Comparison of ENCODE assay signal across 9 cellular contexts in genomic region chr9:113522858-113523257, GRCh38. TPM values are rescaled to one million over a fixed set of nuclear protein-coding genes. Genes with fewer than 3 reads are reported as not detected.
DNase-seq lines count a peak whose midpoint lies in the region; ATAC-seq and TF ChIP-seq lines count a peak whose summit lies in the region.
"Had no signal": no experiment of that assay in that cellular context is flagged by ENCODE, and none has a peak within 500 bp of the region (broad histone marks: within the 10 kb centered on the region; RNA-seq: fewer than 3 reads in every experiment).

No MANE protein-coding gene starts in this region.

- H3K27me3 ChIP-seq in KMS-11 (ENCODE audit: insufficient read depth, low read depth) (no peaks in the 10 kb centered on the region), heart left ventricle (no peaks in the 10 kb centered on the region), subcutaneous abdominal adipose tissue (ENCODE audit: control insufficient read depth in 5 of 5, insufficient read depth in 4 of 5, low read length in 5 of 5) (no peaks in the 10 kb centered on the region)

- WGBS in heart left ventricle, 4 donors, result 81 to 90% (median 83%) methylated on average over 2 to 8 of the region's 8 CpGs

- H2AFZ ChIP-seq in KMS-11 (ENCODE audit: low read depth), result peak overlapping the region; percentile 15; the same call in 1 of the 2 replicates

- no peak overlapping the region for H3K4me3 ChIP-seq in KMS-11 (IDR thresholded peaks at IDR 0.05; ENCODE audit: insufficient read depth, low read depth, low read length)
- H3K4me3 ChIP-seq in heart left ventricle, result peak overlapping the region in 1 of 12 donors; percentile 39
- peak overlapping the region in 1 of 5 donors; percentile 22 for H3K4me3 ChIP-seq in subcutaneous abdominal adipose tissue (ENCODE audit: low read depth in 1 of 5, low read length in 5 of 5)

- intact Hi-C loops in heart left ventricle (cut with DNase I), result loop anchor here in 3 of 10 donors (5.0 to 10.0 kb wide), 2 partner anchors 44 to 52 kb away; no protein-coding TSS in a partner anchor

- H3K4me1 ChIP-seq in KMS-11 (ENCODE audit: low read depth, poor library complexity, severe bottlenecking) (peaks cover 95% of the 10 kb centered on the region), heart left ventricle (peaks cover 23 to 98% (median 76%) of the 10 kb centered on the region in 12 donors), subcutaneous abdominal adipose tissue (ENCODE audit: control insufficient read depth in 5 of 5, insufficient read depth in 5 of 5, low read length in 5 of 5) (peaks cover 25 to 78% (median 41%) of the 10 kb centered on the region in 5 donors)

- no peak overlapping the region for H3K27ac Mint-ChIP-seq in T-helper 1 cell treated with Interleukin-12 subunit alpha and Interleukin-12 subunit beta and Interleukin-4 antibody, amounts not matched to agents 30 μg/mL and 1 μg/mL, for 36 hours

- H3K9me3 ChIP-seq in heart left ventricle (no peaks in the 10 kb centered on the region), subcutaneous abdominal adipose tissue (ENCODE audit: control insufficient read depth in 5 of 5, low read length in 5 of 5) (no peaks in the 10 kb centered on the region)

- peak overlapping the region; percentile 44 for H3K4me3 Mint-ChIP-seq in T-helper 1 cell treated with Interleukin-12 subunit alpha and Interleukin-12 subunit beta and Interleukin-4 antibody, amounts not matched to agents 30 μg/mL and 1 μg/mL, for 36 hours

- TF ChIP-seq CTCF in KMS-11 (conservative IDR thresholded peaks at IDR 0.05; ENCODE audit: low read depth, low read length) (no peak), heart left ventricle (IDR thresholded peaks at IDR 0.05) (no peak)

- no peak for TF ChIP-seq POLR2A in heart left ventricle (IDR thresholded peaks at IDR 0.05)

- H3K79me2 ChIP-seq in KMS-11 (ENCODE audit: insufficient read depth, low read depth), result peaks cover 42% of the 10 kb centered on the region; the same call in 1 of the 2 replicates

- H3K36me3 Mint-ChIP-seq in T-helper 1 cell treated with Interleukin-12 subunit alpha and Interleukin-12 subunit beta and Interleukin-4 antibody, amounts not matched to agents 30 μg/mL and 1 μg/mL, for 36 hours (ENCODE audit: low read depth), result peaks cover 20% of the 10 kb centered on the region

- peak overlapping the region; percentile 98 for H3K4me2 ChIP-seq in KMS-11

- H3K4me1 Mint-ChIP-seq in T-helper 1 cell treated with Interleukin-12 subunit alpha and Interleukin-12 subunit beta and Interleukin-4 antibody, amounts not matched to agents 30 μg/mL and 1 μg/mL, for 36 hours (ENCODE audit: low read depth), result peaks cover 63% of the 10 kb centered on the region

- peak overlapping the region; percentile 55 for H3K9ac ChIP-seq in KMS-11
- H3K9ac ChIP-seq in subcutaneous abdominal adipose tissue (ENCODE audit: low read length in 5 of 5), result peak overlapping the region in 1 of 5 donors; percentile 45

- no peaks in the 10 kb centered on the region for H3K9me3 Mint-ChIP-seq in T-helper 1 cell treated with Interleukin-12 subunit alpha and Interleukin-12 subunit beta and Interleukin-4 antibody, amounts not matched to agents 30 μg/mL and 1 μg/mL, for 36 hours

- DNase-seq in T-helper 1 cell (no peak), heart left ventricle (no peak), OCI-M2 (lab: John Stamatoyannopoulos, UW; ENCODE audit: unreplicated experiment) (no peak), NCI-H187 treated with DMSO at 0.1 percent for 48 hours (lab: John Stamatoyannopoulos, UW) (no peak), OCI-M1 (lab: John Stamatoyannopoulos, UW) (no peak)

- H3K36me3 ChIP-seq in KMS-11 (ENCODE audit: insufficient read depth) (no peaks in the 10 kb centered on the region), heart left ventricle (peaks cover 0 to 82% (median 37%) of the 10 kb centered on the region in 9 donors), subcutaneous abdominal adipose tissue (ENCODE audit: control insufficient read depth in 5 of 5, insufficient read depth in 5 of 5, low read length in 5 of 5) (peaks cover 0 to 25% (median 11%) of the 10 kb centered on the region in 5 donors)

- ATAC-seq in heart left ventricle, result peak; percentile 5 to 14 (median 10)

- peak overlapping the region; percentile 88 for H3K27ac ChIP-seq in KMS-11
- peak overlapping the region; percentile 49 to 86 (median 80) for H3K27ac ChIP-seq in heart left ventricle
- peak overlapping the region; percentile 60 for H3K27ac ChIP-seq in subcutaneous abdominal adipose tissue (ENCODE audit: low read depth, low read length)
- H3K27ac ChIP-seq: 22Rv1 had no signal

- no peaks in the 10 kb centered on the region for H4K20me1 ChIP-seq in KMS-11 (ENCODE audit: insufficient read depth)

- no peaks in the 10 kb centered on the region for H3K27me3 Mint-ChIP-seq in T-helper 1 cell treated with Interleukin-12 subunit alpha and Interleukin-12 subunit beta and Interleukin-4 antibody, amounts not matched to agents 30 μg/mL and 1 μg/mL, for 36 hours (ENCODE audit: low read depth)

RNA-seq across cellular contexts. Expression of gene RGS3, which starts 59.3 kb away (rescaled TPM):
- total RNA-seq in heart left ventricle, result 100 to 1,000 TPM; 107 to 214 (median 139) TPM
- polyA plus RNA-seq in heart left ventricle, result 100 to 1,000 TPM in 1 of 2 donors, 10 to 100 TPM in 1; 93.4 to 120 TPM
